Comparison of ENCODE assay signal across 22 cellular contexts in the genomic region with DNA sequence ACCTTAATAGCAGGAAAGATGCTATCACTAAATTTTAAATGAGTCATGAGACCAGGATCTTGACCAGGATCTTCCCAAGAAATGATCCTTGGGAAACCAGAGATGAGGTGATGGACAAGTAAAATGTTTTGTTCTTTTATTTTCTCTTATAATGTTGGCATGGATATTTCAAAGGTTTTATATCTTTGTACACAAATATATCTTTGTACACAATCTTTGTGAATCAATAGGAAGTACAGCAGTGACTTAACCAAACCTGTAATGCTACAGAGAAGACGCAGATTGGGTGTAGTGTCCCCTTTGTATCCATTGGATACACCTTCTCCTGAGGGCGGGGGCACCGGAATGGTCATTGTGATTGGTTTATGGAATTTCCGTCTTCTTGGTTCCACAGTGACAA.
DNase-seq lines count a peak whose midpoint lies in the region; ATAC-seq, FAIRE-seq and TF ChIP-seq lines count a peak whose summit lies in the region.
"Had no signal": no experiment of that assay in that cellular context is flagged by ENCODE, and none has a peak within 500 bp of the region (broad histone marks: within the 10 kb centered on the region; RNA-seq: fewer than 3 reads in every experiment).

No MANE protein-coding gene starts in this region.

- RAD21 ChIA-PET in GM12878 (lab: Charles Lee; ENCODE audit: unreplicated experiment) = no interaction called here

- no peak overlapping the region for H3K4me3 Mint-ChIP-seq in activated naive CD4-positive, alpha-beta T cell treated with anti-CD3 and anti-CD28 coated beads, Interleukin-2, amount 10 ng/mL, durations not matched to agents 7 days and 5 days
- H3K4me3 Mint-ChIP-seq in natural killer cell treated with Interleukin-12 subunit alpha and Interleukin-12 subunit beta and Interleukin-15 and Interleukin-18, amount 100 ng/mL, for 72 hours = no peak overlapping the region
- H3K4me3 Mint-ChIP-seq: CD14-positive monocyte, HFFc6 had no signal

- TF ChIP-seq CTCF in GM12878 (IDR thresholded peaks at IDR 0.05 in 2 of 3, conservative IDR thresholded peaks at IDR 0.05 in 1 of 3; ENCODE audit: control insufficient read depth in 2 of 3, extremely low read depth in 1 of 3, insufficient read depth in 1 of 3, low read depth in 3 of 3, low read length in 3 of 3) = no peak
- TF ChIP-seq CTCF in HepG2 (CRISPR knock-in tag; IDR thresholded peaks at IDR 0.05) = no peak

- no peaks in the 10 kb centered on the region for H3K36me3 Mint-ChIP-seq in activated naive CD4-positive, alpha-beta T cell treated with anti-CD3 and anti-CD28 coated beads, Interleukin-2, amount 10 ng/mL, durations not matched to agents 7 days and 5 days
- H3K36me3 Mint-ChIP-seq in natural killer cell treated with Interleukin-12 subunit alpha and Interleukin-12 subunit beta and Interleukin-15 and Interleukin-18, amount 100 ng/mL, for 72 hours = no peaks in the 10 kb centered on the region
- H3K36me3 Mint-ChIP-seq: CD14-positive monocyte had no signal

- CTCF ChIA-PET in GM12878 (lab: Yijun Ruan, JAX) = no interaction called here
- CTCF ChIA-PET in HepG2 (lab: Yijun Ruan, JAX; ENCODE audit: low intra/inter-chr PET ratio, low total read pairs) = no interaction called here
- CTCF ChIA-PET in activated naive CD4-positive, alpha-beta T cell treated with anti-CD3 and anti-CD28 coated beads, Interleukin-2, amount 10 ng/mL, durations not matched to agents 7 days and 5 days (lab: Charles Lee) = no interaction called here

- no peak overlapping the region for H3K27ac ChIP-seq in GM12878 (ENCODE audit: control insufficient read depth, insufficient read depth)
- H3K27ac ChIP-seq in HepG2 (ENCODE audit: extremely low read length, insufficient read depth, low read length) = no peak overlapping the region
- H3K27ac ChIP-seq: SK-N-MC had no signal

- ATAC-seq in GM19452 (IDR thresholded peaks at IDR 0.05; ENCODE audit: unreplicated experiment) (peak; percentile 25), HG02642 (IDR thresholded peaks at IDR 0.05; ENCODE audit: poor library complexity, unreplicated experiment) (peak; percentile 19), HG03095 (IDR thresholded peaks at IDR 0.05; ENCODE audit: unreplicated experiment) (peak; percentile 15), GM12878 (peak; percentile 34; the same call in 2 of the 3 replicates), HepG2 (no peak)
- ATAC-seq in natural killer cell treated with Interleukin-12 subunit alpha and Interleukin-12 subunit beta and Interleukin-15 and Interleukin-18, amount 100 ng/mL, for 72 hours = no peak
- ATAC-seq: K562 had no signal

- BruUV-seq in GM12878 (replicated peaks; lab: Mats Ljungman, UMichigan) = no TSS peak
- no TSS peak for BruUV-seq in HepG2 (replicated peaks; lab: Mats Ljungman, UMichigan)

- H3K9me3 Mint-ChIP-seq in activated naive CD4-positive, alpha-beta T cell treated with anti-CD3 and anti-CD28 coated beads, Interleukin-2, amount 10 ng/mL, durations not matched to agents 7 days and 5 days = no peaks in the 10 kb centered on the region
- H3K9me3 Mint-ChIP-seq in natural killer cell treated with Interleukin-12 subunit alpha and Interleukin-12 subunit beta and Interleukin-15 and Interleukin-18, amount 100 ng/mL, for 72 hours = no peaks in the 10 kb centered on the region
- H3K9me3 Mint-ChIP-seq: CD14-positive monocyte, HFFc6 had no signal

- peak overlapping the region; percentile 56; the same call in 1 of the 2 replicates for H3K4me2 ChIP-seq in GM12878 (ENCODE audit: control insufficient read depth, insufficient read depth)
- no peak overlapping the region for H3K4me2 ChIP-seq in HepG2 (ENCODE audit: low read depth, low read length)

- H3K27ac Mint-ChIP-seq in activated naive CD4-positive, alpha-beta T cell treated with anti-CD3 and anti-CD28 coated beads, Interleukin-2, amount 10 ng/mL, durations not matched to agents 7 days and 5 days = no peak overlapping the region
- no peak overlapping the region for H3K27ac Mint-ChIP-seq in natural killer cell treated with Interleukin-12 subunit alpha and Interleukin-12 subunit beta and Interleukin-15 and Interleukin-18, amount 100 ng/mL, for 72 hours
- H3K27ac Mint-ChIP-seq: CD14-positive monocyte, HFFc6 had no signal

- H3K4me1 ChIP-seq in GM12878 (ENCODE audit: control insufficient read depth, insufficient read depth, low read length) = peaks cover 9% of the 10 kb centered on the region
- H3K4me1 ChIP-seq in HepG2 (ENCODE audit: insufficient read depth, low read length) = no peaks in the 10 kb centered on the region

- POLR2A ChIA-PET in GM12878 (lab: Charles Lee) = no interaction called here
- POLR2A ChIA-PET in HepG2 (lab: Yijun Ruan, JAX) = no interaction called here

- 89% methylated on average over 4 of the region's 4 CpGs for WGBS in GM12878 (ENCODE audit: insufficient coverage, insufficient replicate concordance, low lambda C conversion rate, missing lambda C conversion rate)
- WGBS in HepG2 (ENCODE audit: low lambda C conversion rate) = 9% methylated on average over 4 of the region's 4 CpGs

- H3K27me3 ChIP-seq in GM12878 (replicated peaks in 1 of 2; ENCODE audit: control insufficient read depth in 2 of 2, insufficient read depth in 2 of 2, low read length in 1 of 2) (no peaks in the 10 kb centered on the region), HepG2 (ENCODE audit: control insufficient read depth in 1 of 2, insufficient read depth in 2 of 2, low read length in 2 of 2) (no peaks in the 10 kb centered on the region)

- no peak for TF ChIP-seq EP300 in GM12878 (IDR thresholded peaks at IDR 0.05; ENCODE audit: borderline replicate concordance in 1 of 2, control insufficient read depth in 1 of 2, low read depth in 2 of 2, low read length in 2 of 2)
- no peak for TF ChIP-seq EP300 in HepG2 (IDR thresholded peaks at IDR 0.05; ENCODE audit: low read depth in 2 of 2, low read length in 2 of 2)
- no peak for TF ChIP-seq EP300 in HepG2 (CRISPR knock-in tag; IDR thresholded peaks at IDR 0.05; ENCODE audit: borderline replicate concordance)

- intact Hi-C loops in GM12878 (cut with micrococcal nuclease; ENCODE audit: unreplicated experiment) = no loop called here
- intact Hi-C loops in HepG2 (cut with micrococcal nuclease; ENCODE audit: unreplicated experiment) = no loop called here

- SMC1A ChIA-PET in GM12878 (lab: Charles Lee; ENCODE audit: uncharacterized antibody, unreplicated experiment) = no interaction called here

- peak; percentile 23 for FAIRE-seq in GM12878 (lab: Jason Lieb, UNC)
- no peak for FAIRE-seq in HepG2 (lab: Jason Lieb, UNC)
- FAIRE-seq: K562, TTC549 had no signal

- H3K79me2 ChIP-seq in GM12878 (ENCODE audit: control insufficient read depth, insufficient read depth, low read length) = no peaks in the 10 kb centered on the region
- H3K79me2 ChIP-seq in HepG2 (ENCODE audit: insufficient read depth, low read length) = no peaks in the 10 kb centered on the region

- no peak for TF ChIP-seq POLR2A in GM12878 (IDR thresholded peaks at IDR 0.05; ENCODE audit: low read depth, low read length)
- no peak for TF ChIP-seq POLR2A in HepG2 (IDR thresholded peaks at IDR 0.05; ENCODE audit: insufficient read depth in 1 of 2, low read depth in 2 of 2, low read length in 2 of 2)

- no peaks in the 10 kb centered on the region for H3K27me3 Mint-ChIP-seq in activated naive CD4-positive, alpha-beta T cell treated with anti-CD3 and anti-CD28 coated beads, Interleukin-2, amount 10 ng/mL, durations not matched to agents 7 days and 5 days
- H3K27me3 Mint-ChIP-seq in natural killer cell treated with Interleukin-12 subunit alpha and Interleukin-12 subunit beta and Interleukin-15 and Interleukin-18, amount 100 ng/mL, for 72 hours = no peaks in the 10 kb centered on the region

- no peaks in the 10 kb centered on the region for H3K4me1 Mint-ChIP-seq in activated naive CD4-positive, alpha-beta T cell treated with anti-CD3 and anti-CD28 coated beads, Interleukin-2, amount 10 ng/mL, durations not matched to agents 7 days and 5 days
- no peaks in the 10 kb centered on the region for H3K4me1 Mint-ChIP-seq in natural killer cell treated with Interleukin-12 subunit alpha and Interleukin-12 subunit beta and Interleukin-15 and Interleukin-18, amount 100 ng/mL, for 72 hours (ENCODE audit: low read depth in 2 of 2)

- H3K9me3 ChIP-seq in GM12878 (replicated peaks; ENCODE audit: control insufficient read depth, insufficient read depth, low read length) = no peaks in the 10 kb centered on the region
- no peaks in the 10 kb centered on the region for H3K9me3 ChIP-seq in HepG2 (ENCODE audit: low read length)

- H4K20me1 ChIP-seq in GM12878 (ENCODE audit: control insufficient read depth, insufficient read depth) (no peaks in the 10 kb centered on the region), HepG2 (ENCODE audit: insufficient read depth, low read length) (no peaks in the 10 kb centered on the region)

- no peak overlapping the region for H3K4me3 ChIP-seq in GM12878
- H3K4me3 ChIP-seq in HepG2 (replicated peaks in 1 of 3; ENCODE audit: insufficient read depth in 1 of 3, low read depth in 2 of 3, low read length in 3 of 3) = no peak overlapping the region
- H3K4me3 ChIP-seq: K562, SK-N-MC had no signal

- in situ Hi-C loops in GM12878 (cut with MboI) = no loop called here
- in situ Hi-C loops in HepG2 (cut with HindIII; ENCODE audit: extremely low pct_ligation_motif_present, low pct_unique_long_range_greater_than_20kb) = no loop called here

- H3K36me3 ChIP-seq in GM12878 (ENCODE audit: control insufficient read depth in 2 of 2, insufficient read depth in 2 of 2, low read length in 1 of 2) (no peaks in the 10 kb centered on the region), HepG2 (replicated peaks in 1 of 2; ENCODE audit: control insufficient read depth in 1 of 2, insufficient read depth in 2 of 2, low read length in 2 of 2) (no peaks in the 10 kb centered on the region)

- DNase-seq in GM12878 (ENCODE audit: low read depth, low spot score) = no peak
- no peak for DNase-seq in HepG2 (ENCODE audit: low spot score)
- DNase-seq in activated naive CD4-positive, alpha-beta T cell treated with anti-CD3 and anti-CD28 coated beads, Interleukin-2, amount 10 ng/mL, durations not matched to agents 7 days and 5 days = no peak
- no peak for DNase-seq in natural killer cell treated with Interleukin-12 subunit alpha and Interleukin-12 subunit beta and Interleukin-15 and Interleukin-18, amount 100 ng/mL, for 72 hours (ENCODE audit: low spot score)
- DNase-seq in 8988T = no peak
- DNase-seq: COR-L47, DMS153, GF-D8, H7, HFFc6, NCI-H1694 treated with DMSO at 0.1 percent for 48 hours, NCI-H510A, NCI-H774, OCI-M1, SHP77 had no signal

- no peak for TF ChIP-seq RAD21 in GM12878 (IDR thresholded peaks at IDR 0.05; ENCODE audit: insufficient read depth, low read depth, low read length)
- no peak for TF ChIP-seq RAD21 in HepG2 (CRISPR knock-in tag; IDR thresholded peaks at IDR 0.05)

- H2AFZ ChIP-seq in GM12878 (ENCODE audit: control insufficient read depth, low read depth, low read length) (peak overlapping the region; percentile 12; the same call in 1 of the 2 replicates), HepG2 (ENCODE audit: low read length) (no peak overlapping the region)

- H3K9ac ChIP-seq in GM12878 (ENCODE audit: control insufficient read depth, insufficient read depth, low read length) (peak overlapping the region; percentile 16; the same call in 1 of the 2 replicates), HepG2 (ENCODE audit: insufficient read depth, low read depth, low read length) (no peak overlapping the region)

Comparison
In these comparisons a context has a peak if more than half of its experiments do, and no peak if none do; other contexts are left out.
1. ATAC-seq: peak in GM19452 (single experiment), HG02642 (single experiment), HG03095 (single experiment) and GM12878 (single experiment); none in HepG2 (single experiment) and natural killer cell treated with Interleukin-12 subunit alpha and Interleukin-12 subunit beta and Interleukin-15 and Interleukin-18, amount 100 ng/mL, for 72 hours (0 of 2).